In genomic region chr16:81524382-81524781, GRCh38 we compare ENCODE assay signal across 11 cellular contexts.
DNase-seq lines count a peak whose midpoint lies in the region; ATAC-seq lines count a peak whose summit lies in the region.
"Had no signal": no experiment of that assay in that cellular context is flagged by ENCODE, and none has a peak within 500 bp of the region (broad histone marks: within the 10 kb centered on the region; RNA-seq: fewer than 3 reads in every experiment).

No MANE protein-coding gene starts in this region.

- peak overlapping the region; percentile 96 to 100 (median 98) for H3K27ac Mint-ChIP-seq in immature natural killer cell

- in situ Hi-C loops in ACHN (cut with HindIII; ENCODE audit: low pct_ligation_motif_present, low pct_unique_long_range_greater_than_20kb, low sequenced_read_pairs): no loop called here

- peaks cover 95 to 97% of the 10 kb centered on the region in 2 donors for H3K4me1 Mint-ChIP-seq in immature natural killer cell

- H3K36me3 Mint-ChIP-seq in immature natural killer cell: no peaks in the 10 kb centered on the region

- peak; percentile 25 for DNase-seq in activated effector memory CD4-positive, alpha-beta T cell treated with Interleukin-2 at 50 U/mL for 16 hours
- no peak for DNase-seq in activated effector memory CD4-positive, alpha-beta T cell treated with anti-CD3 and anti-CD28 coated beads, Interleukin-2, amount 50 U/mL, for 16 hours
- DNase-seq in activated T-cell treated with anti-CD3 and anti-CD28 coated beads, Interleukin-2, amount 50 U/mL, for 1 hour: peak; percentile 57
- peak; percentile 92 to 95 (median 93) for DNase-seq in immature natural killer cell
- peak; percentile 41 to 61 for DNase-seq in stimulated activated CD8-positive, alpha-beta memory T cell treated with anti-CD3 and anti-CD28 coated beads, Interleukin-7, amount 100 ng/mL, for 4 hours (ENCODE audit: low read depth in 2 of 2)
- DNase-seq in ACHN: no peak
- no peak for DNase-seq in C1 segment of cervical spinal cord (lab: John Stamatoyannopoulos, UW)
- DNase-seq: brain microvascular endothelial cell, NCI-H1092, stomach had no signal

- no peaks in the 10 kb centered on the region for H3K9me3 Mint-ChIP-seq in immature natural killer cell

- ATAC-seq in GM21360 (IDR thresholded peaks at IDR 0.05; ENCODE audit: unreplicated experiment): no peak

- H3K27me3 Mint-ChIP-seq in immature natural killer cell (ENCODE audit: low read depth in 3 of 3): peaks cover 55 to 62% (median 56%) of the 10 kb centered on the region in 3 donors

- peak overlapping the region; percentile 57 to 88 (median 72) for H3K4me3 Mint-ChIP-seq in immature natural killer cell

Comparison
In these comparisons a context has a peak if more than half of its experiments do, and no peak if none do; other contexts are left out.
1. DNase-seq: peak in activated effector memory CD4-positive, alpha-beta T cell treated with Interleukin-2 at 50 U/mL for 16 hours (single experiment), activated T-cell treated with anti-CD3 and anti-CD28 coated beads, Interleukin-2, amount 50 U/mL, for 1 hour (single experiment), immature natural killer cell (3 of 3) and stimulated activated CD8-positive, alpha-beta memory T cell treated with anti-CD3 and anti-CD28 coated beads, Interleukin-7, amount 100 ng/mL, for 4 hours (2 of 2); none in activated effector memory CD4-positive, alpha-beta T cell treated with anti-CD3 and anti-CD28 coated beads, Interleukin-2, amount 50 U/mL, for 16 hours (single experiment), ACHN (single experiment) and C1 segment of cervical spinal cord (0 of 14).